In the genomic region with DNA sequence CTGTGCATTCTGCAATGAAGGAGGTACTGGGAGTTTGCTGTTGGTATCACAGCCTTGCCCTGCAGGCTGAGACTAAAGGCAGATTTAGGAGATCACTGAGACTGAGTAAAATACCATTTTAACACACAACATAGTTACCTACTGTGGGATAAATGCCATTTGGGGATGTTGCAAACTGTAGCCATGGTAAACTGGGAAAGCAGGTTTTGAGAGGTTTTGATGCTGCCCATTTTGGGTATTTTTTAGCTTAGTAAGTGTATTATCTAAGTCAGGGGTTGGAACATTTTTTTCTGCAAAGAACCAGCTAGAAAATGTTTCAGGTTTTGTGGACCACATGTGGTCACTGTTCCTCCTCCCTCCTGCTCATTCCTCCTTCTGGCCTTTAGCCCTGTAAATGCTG, we compare ENCODE assay signal across 22 cellular contexts.
"Had no signal": no experiment of that assay in that cellular context is flagged by ENCODE, and none has a peak within 500 bp of the region (broad histone marks: within the 10 kb centered on the region; RNA-seq: fewer than 3 reads in every experiment).

No MANE protein-coding gene starts in this region.

- H3K4me3 ChIP-seq: adrenal gland, ascending aorta, dorsolateral prefrontal cortex, esophagus squamous epithelium, gastrocnemius medialis, left ventricle myocardium inferior, ovary, psoas muscle, right atrium auricular region, spleen, tibial artery had no signal

- DNase-seq: activated CD4-positive, alpha-beta T cell treated with anti-CD3 and anti-CD28 coated beads, Interleukin-2, amount 50 U/mL, for 1 hour; activated CD8-positive, alpha-beta memory T cell treated with anti-CD3 and anti-CD28 coated beads for 24 hours; activated gamma-delta T cell treated with Interleukin-2 at 50 U/mL for 16 hours; adrenal gland; brain microvascular endothelial cell; dorsolateral prefrontal cortex; effector memory CD8-positive, alpha-beta T cell; esophagus squamous epithelium; gastrocnemius medialis; hippocampal formation; left ventricle myocardium inferior; natural killer cell; ovary; psoas muscle; spleen; stimulated activated CD4-positive, alpha-beta T cell treated with anti-CD3 and anti-CD28 coated beads, Interleukin-4, amount 100 ng/mL, for 1 hour; stimulated activated naive CD8-positive, alpha-beta T cell treated with anti-CD3 and anti-CD28 coated beads, Interleukin-15, Interleukin-2, amounts not matched to agents 100 U/mL and 50 U/mL, for 24 hours; tibial artery had no signal

- H3K9me3 ChIP-seq: adrenal gland, ascending aorta, esophagus squamous epithelium, gastrocnemius medialis, left ventricle myocardium inferior, ovary, psoas muscle, right atrium auricular region, spleen, tibial artery had no signal

- H3K27ac Mint-ChIP-seq: activated naive CD8-positive, alpha-beta T cell; effector memory CD8-positive, alpha-beta T cell had no signal

- H3K4me3 Mint-ChIP-seq: activated naive CD8-positive, alpha-beta T cell; central memory CD8-positive, alpha-beta T cell; effector memory CD8-positive, alpha-beta T cell; natural killer cell had no signal

- H3K9me3 Mint-ChIP-seq: central memory CD8-positive, alpha-beta T cell had no signal

- H3K27me3 ChIP-seq: adrenal gland, ascending aorta, brain microvascular endothelial cell, dorsolateral prefrontal cortex, esophagus squamous epithelium, gastrocnemius medialis, ovary, right atrium auricular region, spleen, tibial artery had no signal

- H3K27me3 Mint-ChIP-seq: activated naive CD8-positive, alpha-beta T cell; central memory CD8-positive, alpha-beta T cell; effector memory CD8-positive, alpha-beta T cell had no signal

- H3K36me3 ChIP-seq: ovary had no signal

- H3K27ac ChIP-seq: adrenal gland, ascending aorta, brain microvascular endothelial cell, dorsolateral prefrontal cortex, esophagus squamous epithelium, gastrocnemius medialis, left ventricle myocardium inferior, ovary, psoas muscle, right atrium auricular region, spleen, tibial artery had no signal

- ATAC-seq: effector memory CD8-positive, alpha-beta T cell; gastrocnemius medialis; natural killer cell; psoas muscle; stimulated activated naive CD8-positive, alpha-beta T cell treated with anti-CD3 and anti-CD28 coated beads, Interleukin-15, Interleukin-2, amounts not matched to agents 100 U/mL and 50 U/mL, for 24 hours had no signal
